Comparison of ENCODE assay signal across 8 cellular contexts in the genomic region with DNA sequence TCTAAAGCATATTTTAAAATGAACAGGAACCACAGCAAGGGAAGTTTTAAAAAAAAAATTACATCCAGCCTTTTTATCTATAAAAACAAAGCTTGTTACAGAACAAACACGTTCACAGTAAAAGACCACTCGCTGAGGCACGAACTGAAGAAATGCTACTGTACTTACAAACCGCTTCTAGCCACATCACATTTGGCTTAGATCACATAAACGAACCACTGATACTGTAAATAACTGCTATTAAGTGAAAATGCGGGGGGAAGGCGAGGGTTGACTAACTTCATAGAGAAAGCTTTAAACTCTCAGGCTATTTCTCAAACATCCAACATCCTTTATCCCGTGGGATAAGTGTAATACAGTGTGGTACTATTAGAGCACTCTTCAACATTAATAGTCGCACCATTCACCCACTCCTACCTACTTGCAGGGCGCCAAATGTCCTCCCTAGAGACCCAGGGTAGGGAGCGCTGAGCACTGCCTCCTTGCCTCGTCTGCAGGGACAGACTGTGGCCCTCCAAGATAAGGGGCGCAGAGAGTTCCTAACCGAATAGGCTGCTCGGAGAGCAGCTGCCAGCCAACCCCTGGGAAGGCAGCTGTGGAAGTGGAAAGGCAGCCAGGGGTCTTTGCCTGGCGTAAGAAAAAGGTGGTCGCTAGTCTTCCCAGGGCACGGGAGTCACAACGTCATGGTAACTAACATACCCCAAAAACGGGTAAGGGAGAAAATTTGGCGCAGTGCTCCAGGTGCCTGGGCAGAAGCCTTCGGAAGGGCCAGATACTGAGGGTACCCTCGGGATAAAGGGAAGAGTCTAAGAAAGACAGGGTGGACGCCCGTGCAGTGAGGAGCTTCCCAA. TPM values are rescaled to one million over a fixed set of nuclear protein-coding genes. Genes with fewer than 3 reads are reported as not detected.
DNase-seq lines count a peak whose midpoint lies in the region; ATAC-seq and TF ChIP-seq lines count a peak whose summit lies in the region.

No MANE protein-coding gene starts in this region.

- no peaks in the 10 kb centered on the region for H3K36me3 ChIP-seq in SU-DHL-6 (ENCODE audit: low read length)

- peaks cover 46% of the 10 kb centered on the region for H3K4me1 Mint-ChIP-seq in stimulated activated effector memory CD8-positive, alpha-beta T cell treated with anti-CD3 and anti-CD28 coated beads, Interleukin-12 subunit alpha, Interleukin-12 subunit beta, amount 100 ng/mL, for 72 hours

- no peak overlapping the region for H3K27ac ChIP-seq in SU-DHL-6 (ENCODE audit: low read depth, low read length)

- DNase-seq in CD1c-positive myeloid dendritic cell (ENCODE audit: extremely low spot score) (peak; percentile 24), left colon (peak; percentile 34 to 40), SIG-M5 treated with dmso at 0.1 percent for 504 hours (lab: John Stamatoyannopoulos, UW; ENCODE audit: unreplicated experiment) (no peak)
- peak; percentile 21 for DNase-seq in central memory CD4-positive, alpha-beta T cell
- peak in 1 of 2 donors; percentile 69 for DNase-seq in stimulated activated effector memory CD8-positive, alpha-beta T cell treated with anti-CD3 and anti-CD28 coated beads, Interleukin-12 subunit alpha, Interleukin-12 subunit beta, amount 100 ng/mL, for 72 hours (ENCODE audit: low spot score in 2 of 2)

- peak overlapping the region; percentile 87 for H2AFZ ChIP-seq in SU-DHL-6 (ENCODE audit: low read depth, low read length, severe bottlenecking)

- H3K9me3 Mint-ChIP-seq in stimulated activated effector memory CD8-positive, alpha-beta T cell treated with anti-CD3 and anti-CD28 coated beads, Interleukin-12 subunit alpha, Interleukin-12 subunit beta, amount 100 ng/mL, for 72 hours: no peaks in the 10 kb centered on the region

- H3K9ac ChIP-seq in SU-DHL-6 (ENCODE audit: low read length): peak overlapping the region; percentile 62

- peak overlapping the region; percentile 97 for H3K4me3 Mint-ChIP-seq in stimulated activated effector memory CD8-positive, alpha-beta T cell treated with anti-CD3 and anti-CD28 coated beads, Interleukin-12 subunit alpha, Interleukin-12 subunit beta, amount 100 ng/mL, for 72 hours

- no peaks in the 10 kb centered on the region for H3K79me2 ChIP-seq in SU-DHL-6 (ENCODE audit: insufficient read depth, low read length)

- H3K27me3 ChIP-seq in SU-DHL-6 (ENCODE audit: low read length): no peaks in the 10 kb centered on the region

- ATAC-seq in GM19372 (IDR thresholded peaks at IDR 0.05; ENCODE audit: low read depth, unreplicated experiment) (peak; percentile 10), HG03520 (IDR thresholded peaks at IDR 0.05; ENCODE audit: unreplicated experiment) (peak; percentile 22), left colon (no peak)
- peak; percentile 46 for ATAC-seq in stimulated activated effector memory CD8-positive, alpha-beta T cell treated with anti-CD3 and anti-CD28 coated beads, Interleukin-12 subunit alpha, Interleukin-12 subunit beta, amount 100 ng/mL, for 72 hours

- H3K9me3 ChIP-seq in SU-DHL-6 (ENCODE audit: insufficient read depth, low read length): no peaks in the 10 kb centered on the region

- H4K20me1 ChIP-seq in SU-DHL-6 (ENCODE audit: low read depth, low read length): no peaks in the 10 kb centered on the region

- TF ChIP-seq CTCF in SU-DHL-6 (IDR thresholded peaks at IDR 0.05; ENCODE audit: insufficient read depth, low read length, poor library complexity, severe bottlenecking): no peak

- H3K36me3 Mint-ChIP-seq in stimulated activated effector memory CD8-positive, alpha-beta T cell treated with anti-CD3 and anti-CD28 coated beads, Interleukin-12 subunit alpha, Interleukin-12 subunit beta, amount 100 ng/mL, for 72 hours: peaks cover 25% of the 10 kb centered on the region

- no peaks in the 10 kb centered on the region for H3F3A ChIP-seq in SU-DHL-6 (ENCODE audit: insufficient read depth)

- H3K4me3 ChIP-seq in SU-DHL-6 (ENCODE audit: insufficient read depth, low read length, poor library complexity, severe bottlenecking): peak overlapping the region; percentile 70

- intact Hi-C loops in left colon (cut with DNase I, micrococcal nuclease): no loop called here

- no peaks in the 10 kb centered on the region for H3K9me2 ChIP-seq in SU-DHL-6 (replicated peaks; ENCODE audit: insufficient read depth, low read length)

- H3K27ac Mint-ChIP-seq in stimulated activated effector memory CD8-positive, alpha-beta T cell treated with anti-CD3 and anti-CD28 coated beads, Interleukin-12 subunit alpha, Interleukin-12 subunit beta, amount 100 ng/mL, for 72 hours: peak overlapping the region; percentile 91

- peak overlapping the region; percentile 81 for H3K4me2 ChIP-seq in SU-DHL-6 (ENCODE audit: low read depth, low read length, poor library complexity, severe bottlenecking)

RNA-seq across cellular contexts. Expression of gene GPR155, which starts 0.8 kb away (rescaled TPM):
- total RNA-seq in left colon: 1 to 10 TPM; 2.3 to 4.1 TPM
